Comparison of ENCODE assay signal across 1 cellular context in the genomic region with DNA sequence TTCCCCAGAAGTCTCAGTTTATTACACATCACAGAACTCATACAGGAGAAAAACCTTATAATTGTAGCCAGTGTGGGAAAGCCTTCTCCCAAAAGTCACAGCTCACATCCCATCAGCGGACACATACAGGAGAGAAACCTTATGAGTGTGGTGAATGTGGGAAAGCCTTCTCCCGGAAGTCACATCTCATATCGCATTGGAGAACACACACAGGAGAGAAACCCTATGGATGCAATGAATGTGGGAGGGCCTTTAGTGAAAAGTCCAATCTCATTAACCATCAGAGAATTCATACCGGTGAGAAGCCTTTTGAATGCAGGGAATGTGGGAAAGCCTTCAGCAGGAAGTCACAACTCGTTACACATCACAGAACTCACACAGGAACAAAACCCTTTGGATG.
TF ChIP-seq lines count a peak whose summit lies in the region.

No MANE protein-coding gene starts in this region.

TF ChIP-seq in GM12878, 131 proteins besides CTCF, POLR2A, EP300 and RAD21 (continued from another document):
- TF ChIP-seq E2F8 (IDR thresholded peaks at IDR 0.05; ENCODE audit: low read depth, partially characterized antibody) = no peak
- no peak for TF ChIP-seq JUND (IDR thresholded peaks at IDR 0.05; ENCODE audit: low read depth, low read length)
- no peak for TF ChIP-seq RELA (IDR thresholded peaks at IDR 0.05; ENCODE audit: borderline replicate concordance, partially characterized antibody)
- no peak for TF ChIP-seq ZNF207 (IDR thresholded peaks at IDR 0.05; ENCODE audit: borderline replicate concordance)
- no peak for TF ChIP-seq DPF2 (IDR thresholded peaks at IDR 0.05)
- TF ChIP-seq TAF1 (IDR thresholded peaks at IDR 0.05; ENCODE audit: borderline replicate concordance, low read depth, low read length) = no peak
- TF ChIP-seq SMARCA5 (IDR thresholded peaks at IDR 0.05) = no peak
TF ChIP-seq in GM12878: peak in this region for 0.
